8 cellular contexts compared by ENCODE assay signal in genomic region chr4:51831133-51831532, GRCh38. TPM values are rescaled to one million over a fixed set of nuclear protein-coding genes. Genes with fewer than 3 reads are reported as not detected.
DNase-seq lines count a peak whose midpoint lies in the region; ATAC-seq and TF ChIP-seq lines count a peak whose summit lies in the region.

No MANE protein-coding gene starts in this region.

- peak; percentile 68 for TF ChIP-seq CTCF in GM12873 (IDR thresholded peaks at IDR 0.05; ENCODE audit: insufficient read depth, low read depth, low read length, missing control alignments)
- peak; percentile 28; the same call in 1 of the 2 replicates for TF ChIP-seq CTCF in HEK293 (tag by site-specific recombination; IDR thresholded peaks at IDR 0.05)
- TF ChIP-seq CTCF in epithelial cell of proximal tubule (conservative IDR thresholded peaks at IDR 0.05; ENCODE audit: low read depth, low read length) = peak; percentile 89
- TF ChIP-seq CTCF in nephron (IDR thresholded peaks at IDR 0.05; ENCODE audit: unreplicated experiment in 3 of 3) = peak; percentile 44 to 59 (median 48)

- H3K27me3 Mint-ChIP-seq in activated CD8-positive, alpha-beta memory T cell treated with anti-CD3 and anti-CD28 coated beads, Interleukin-2, amount 10 ng/mL, durations not matched to agents 7 days and 5 days = peaks cover 28% of the 10 kb centered on the region
- no peaks in the 10 kb centered on the region for H3K27me3 Mint-ChIP-seq in nephron (ENCODE audit: low read depth)

- no peaks in the 10 kb centered on the region for H3K9me3 ChIP-seq in HEK293 (ENCODE audit: control insufficient read depth, insufficient read depth, low read depth, low read length)

- H3K4me1 ChIP-seq in HEK293 (ENCODE audit: control insufficient read depth, insufficient read depth, low read length) = no peaks in the 10 kb centered on the region

- no peak overlapping the region for H3K27ac ChIP-seq in HEK293 (ENCODE audit: extremely low read depth, low read depth, low read length)
- no peak overlapping the region for H3K27ac ChIP-seq in substantia nigra (ENCODE audit: low read depth, low read length, poor library complexity, severe bottlenecking)

- H3K4me3 ChIP-seq in HEK293 (ENCODE audit: low read depth, low read length) (no peak overlapping the region), epithelial cell of proximal tubule (ENCODE audit: low read depth, low read length) (no peak overlapping the region)

- no peak overlapping the region for H3K4me3 Mint-ChIP-seq in activated CD8-positive, alpha-beta memory T cell treated with anti-CD3 and anti-CD28 coated beads, Interleukin-2, amount 10 ng/mL, durations not matched to agents 7 days and 5 days
- no peak overlapping the region for H3K4me3 Mint-ChIP-seq in nephron

- H3K9me3 Mint-ChIP-seq in activated CD8-positive, alpha-beta memory T cell treated with anti-CD3 and anti-CD28 coated beads, Interleukin-2, amount 10 ng/mL, durations not matched to agents 7 days and 5 days (ENCODE audit: low read depth) = no peaks in the 10 kb centered on the region
- no peaks in the 10 kb centered on the region for H3K9me3 Mint-ChIP-seq in nephron

- CTCF ChIA-PET in HEK293 (lab: Yijun Ruan, JAX) = interaction anchor here (0.5 to 1.2 kb wide), 4 partner anchors 270 to 764 kb away, joined by 3 to 4 read pairs (median 3); no protein-coding TSS in a partner anchor
- CTCF ChIA-PET in activated CD8-positive, alpha-beta memory T cell treated with anti-CD3 and anti-CD28 coated beads, Interleukin-2, amount 10 ng/mL, durations not matched to agents 7 days and 5 days (lab: Charles Lee) = interaction anchor here (0.7 to 1.5 kb wide), 3 partner anchors 11 to 207 kb away, joined by 3 to 4 read pairs (median 3); partner anchors contain the start of genes DCUN1D4 and SGCB

- no peaks in the 10 kb centered on the region for H3K4me1 Mint-ChIP-seq in activated CD8-positive, alpha-beta memory T cell treated with anti-CD3 and anti-CD28 coated beads, Interleukin-2, amount 10 ng/mL, durations not matched to agents 7 days and 5 days
- H3K4me1 Mint-ChIP-seq in nephron = peaks cover 11% of the 10 kb centered on the region

- H3K27ac Mint-ChIP-seq in activated CD8-positive, alpha-beta memory T cell treated with anti-CD3 and anti-CD28 coated beads, Interleukin-2, amount 10 ng/mL, durations not matched to agents 7 days and 5 days = no peak overlapping the region
- H3K27ac Mint-ChIP-seq in nephron = no peak overlapping the region

- H3K36me3 ChIP-seq in HEK293 (ENCODE audit: control insufficient read depth in 2 of 2, insufficient read depth in 1 of 2, low read length in 2 of 2) = no peaks in the 10 kb centered on the region

- POLR2A ChIA-PET in HEK293 (lab: Yijun Ruan, JAX) = no interaction called here

- peak; percentile 49 for ATAC-seq in activated CD8-positive, alpha-beta memory T cell treated with anti-CD3 and anti-CD28 coated beads, Interleukin-2, amount 10 ng/mL, durations not matched to agents 7 days and 5 days

- no peaks in the 10 kb centered on the region for H3K36me3 Mint-ChIP-seq in activated CD8-positive, alpha-beta memory T cell treated with anti-CD3 and anti-CD28 coated beads, Interleukin-2, amount 10 ng/mL, durations not matched to agents 7 days and 5 days
- no peaks in the 10 kb centered on the region for H3K36me3 Mint-ChIP-seq in nephron (ENCODE audit: low read depth)

- DNase-seq in NCI-H2196 treated with DMSO at 0.1 percent for 48 hours (lab: John Stamatoyannopoulos, UW; ENCODE audit: unreplicated experiment) = peak; percentile 2
- peak; percentile 66 for DNase-seq in activated CD8-positive, alpha-beta memory T cell treated with anti-CD3 and anti-CD28 coated beads, Interleukin-2, amount 10 ng/mL, durations not matched to agents 7 days and 5 days
- no peak for DNase-seq in epithelial cell of proximal tubule (ENCODE audit: low read depth)
- peak in 38 of 49 donors; percentile 2 to 73 (median 42) for DNase-seq in substantia nigra (lab: John Stamatoyannopoulos, UW)
- no peak for DNase-seq in NK-92 (lab: John Stamatoyannopoulos, UW; ENCODE audit: unreplicated experiment)

TF ChIP-seq in HEK293, 187 proteins besides CTCF, POLR2A, EP300 and RAD21:
- TF ChIP-seq ZNF654 (tag by site-specific recombination; IDR thresholded peaks at IDR 0.05; ENCODE audit: low read depth) (peak; percentile 61), ZNF416 (tag by site-specific recombination; IDR thresholded peaks at IDR 0.05) (no peak), ZNF704 (tag by site-specific recombination; IDR thresholded peaks at IDR 0.05) (no peak), HIC1 (tag by site-specific recombination; IDR thresholded peaks at IDR 0.05) (no peak), ZNF398 (tag by site-specific recombination; IDR thresholded peaks at IDR 0.05) (no peak), ZNF366 (tag by site-specific recombination; conservative IDR thresholded peaks at IDR 0.05) (no peak), ZNF214 (tag by site-specific recombination; IDR thresholded peaks at IDR 0.05; ENCODE audit: borderline replicate concordance) (no peak)
TF ChIP-seq in HEK293: peak in this region for 1.

RNA-seq across cellular contexts. Expression of gene DCUN1D4, which starts 11.8 kb away (rescaled TPM):
- 10 to 100 TPM; 28.4 to 30.0 TPM for total RNA-seq in activated CD8-positive, alpha-beta memory T cell treated with anti-CD3 and anti-CD28 coated beads, Interleukin-2, amount 10 ng/mL, durations not matched to agents 7 days and 5 days
- 18.1 and 25.2 TPM in 2 replicates for total RNA-seq in epithelial cell of proximal tubule

Comparison
In these comparisons a context has a peak if more than half of its experiments do, and no peak if none do; other contexts are left out.
1. CTCF ChIP-seq: peak in every context shown above with its lines; median percentile 89 in epithelial cell of proximal tubule; 68 in GM12873; 48 in nephron; 28 in HEK293.
2. DNase-seq: peak in NCI-H2196 treated with DMSO at 0.1 percent for 48 hours (single experiment), activated CD8-positive, alpha-beta memory T cell treated with anti-CD3 and anti-CD28 coated beads, Interleukin-2, amount 10 ng/mL, durations not matched to agents 7 days and 5 days (single experiment) and substantia nigra (38 of 49); none in epithelial cell of proximal tubule (single experiment) and NK-92 (single experiment).